ENCODE assay signal across 2 cellular contexts in genomic region chr3:187181454-187182170, GRCh38.
A peak's percentile ranks its signal among the peaks of the same experiment; 100 is the strongest.
TF ChIP-seq lines count a peak whose summit lies in the region.

No MANE protein-coding gene starts in this region.

TF ChIP-seq in WTC11, 78 proteins besides CTCF, POLR2A, EP300 and RAD21:
- TF ChIP-seq FOXK1 (CRISPR knock-in tag; IDR thresholded peaks at IDR 0.05) (0 out of 2 replicates have a peak, but pooled peaks have one; percentile 11), RORB (CRISPR knock-in tag; IDR thresholded peaks at IDR 0.05) (no peak), ZNF425 (CRISPR knock-in tag; conservative IDR thresholded peaks at IDR 0.05) (peak; percentile 60; the same call in 1 of the 2 replicates), NFATC4 (CRISPR knock-in tag; IDR thresholded peaks at IDR 0.05) (0 out of 2 replicates have a peak, but pooled peaks have one; percentile 8), MAX (CRISPR knock-in tag; IDR thresholded peaks at IDR 0.05) (no peak)

TF ChIP-seq in HepG2, 621 proteins besides CTCF, POLR2A, EP300 and RAD21:
- no peak for TF ChIP-seq CEBPZ (IDR thresholded peaks at IDR 0.05; ENCODE audit: low read length)
- TF ChIP-seq GATAD2A (CRISPR knock-in tag; IDR thresholded peaks at IDR 0.05) = no peak
- no peak for TF ChIP-seq ZNF878 (CRISPR knock-in tag; IDR thresholded peaks at IDR 0.05)
- TF ChIP-seq ATM (IDR thresholded peaks at IDR 0.05; ENCODE audit: borderline replicate concordance) = no peak
- no peak for TF ChIP-seq DDIT3 (CRISPR knock-in tag; IDR thresholded peaks at IDR 0.05)
- TF ChIP-seq ZNF790 (CRISPR knock-in tag; IDR thresholded peaks at IDR 0.05; ENCODE audit: borderline replicate concordance) = no peak
- TF ChIP-seq TOE1 (CRISPR knock-in tag; IDR thresholded peaks at IDR 0.05) = no peak
- no peak for TF ChIP-seq ETV5 (CRISPR knock-in tag; IDR thresholded peaks at IDR 0.05; ENCODE audit: borderline replicate concordance)
- TF ChIP-seq HOXA7 (CRISPR knock-in tag; IDR thresholded peaks at IDR 0.05) = no peak
